18 cellular contexts compared by ENCODE assay signal in genomic region chr6:134918418-134918961, GRCh38.
"Had no signal": no experiment of that assay in that cellular context is flagged by ENCODE, and none has a peak within 500 bp of the region (broad histone marks: within the 10 kb centered on the region; RNA-seq: fewer than 3 reads in every experiment).

No MANE protein-coding gene starts in this region.

- DNase-seq: activated naive CD8-positive, alpha-beta T cell treated with anti-CD3 and anti-CD28 coated beads for 36 hours; activated T-cell treated with anti-CD3 and anti-CD28 coated beads, Interleukin-2, amount 50 U/mL, for 1 hour; effector memory CD4-positive, alpha-beta T cell; head of caudate nucleus; hypothalamus; right cardiac atrium; stimulated activated CD4-positive, alpha-beta T cell treated with anti-CD3 and anti-CD28 coated beads, Interleukin-12 subunit alpha, Interleukin-12 subunit beta, amount 100 ng/mL, for 4 hours; stimulated activated CD4-positive, alpha-beta T cell treated with anti-CD3 and anti-CD28 coated beads, Interleukin-4, amount 100 ng/mL, for 4 hours; tibial artery had no signal

- H3K27me3 Mint-ChIP-seq: activated naive CD8-positive, alpha-beta T cell treated with anti-CD3 and anti-CD28 coated beads for 36 hours; activated T-helper 17 cell treated with anti-CD3 and anti-CD28 coated beads, Interleukin-2, amount 50 U/mL, for 72 hours; natural killer cell treated with Interleukin-12 subunit alpha and Interleukin-12 subunit beta and Interleukin-15 and Interleukin-18, amount 100 ng/mL, for 72 hours; stimulated activated naive CD8-positive, alpha-beta T cell treated with anti-CD3 and anti-CD28 coated beads, Interleukin-15, Interleukin-2, amounts not matched to agents 100 ng/mL and 50 ng/mL, for 24 hours had no signal

- H3K27ac Mint-ChIP-seq: activated naive CD8-positive, alpha-beta T cell treated with anti-CD3 and anti-CD28 coated beads for 36 hours; activated T-helper 17 cell treated with anti-CD3 and anti-CD28 coated beads, Interleukin-2, amount 50 U/mL, for 72 hours; memory B cell; natural killer cell treated with Interleukin-12 subunit alpha and Interleukin-12 subunit beta and Interleukin-15 and Interleukin-18, amount 100 ng/mL, for 72 hours; stimulated activated naive CD8-positive, alpha-beta T cell treated with anti-CD3 and anti-CD28 coated beads, Interleukin-15, Interleukin-2, amounts not matched to agents 100 ng/mL and 50 ng/mL, for 24 hours had no signal

- H3K4me1 Mint-ChIP-seq: activated naive CD8-positive, alpha-beta T cell treated with anti-CD3 and anti-CD28 coated beads for 36 hours; activated T-helper 17 cell treated with anti-CD3 and anti-CD28 coated beads, Interleukin-2, amount 50 U/mL, for 72 hours; central memory CD8-positive, alpha-beta T cell; memory B cell had no signal

- ATAC-seq: activated T-helper 17 cell treated with anti-CD3 and anti-CD28 coated beads, Interleukin-2, amount 50 U/mL, for 72 hours; esophagus mucosa; gastroesophageal sphincter; natural killer cell treated with Interleukin-12 subunit alpha and Interleukin-12 subunit beta and Interleukin-15 and Interleukin-18, amount 100 ng/mL, for 72 hours had no signal

- H3K4me1 ChIP-seq: breast epithelium, gastroesophageal sphincter, tibial artery had no signal

- H3K79me2 ChIP-seq: parathyroid adenoma had no signal

- H3K36me3 ChIP-seq: breast epithelium had no signal

- H3K4me3 ChIP-seq: breast epithelium, gastroesophageal sphincter, tibial artery had no signal

- H3K27ac ChIP-seq: breast epithelium, gastroesophageal sphincter, parathyroid adenoma, tibial artery had no signal

- H3K27me3 ChIP-seq: breast epithelium, gastroesophageal sphincter, tibial artery had no signal

- H3K36me3 Mint-ChIP-seq: memory B cell; natural killer cell treated with Interleukin-12 subunit alpha and Interleukin-12 subunit beta and Interleukin-15 and Interleukin-18, amount 100 ng/mL, for 72 hours had no signal

- H3K9me3 Mint-ChIP-seq: activated T-helper 17 cell treated with anti-CD3 and anti-CD28 coated beads, Interleukin-2, amount 50 U/mL, for 72 hours; central memory CD8-positive, alpha-beta T cell; memory B cell; natural killer cell treated with Interleukin-12 subunit alpha and Interleukin-12 subunit beta and Interleukin-15 and Interleukin-18, amount 100 ng/mL, for 72 hours; stimulated activated naive CD8-positive, alpha-beta T cell treated with anti-CD3 and anti-CD28 coated beads, Interleukin-15, Interleukin-2, amounts not matched to agents 100 ng/mL and 50 ng/mL, for 24 hours had no signal

- H3K4me3 Mint-ChIP-seq: activated naive CD8-positive, alpha-beta T cell treated with anti-CD3 and anti-CD28 coated beads for 36 hours; activated T-helper 17 cell treated with anti-CD3 and anti-CD28 coated beads, Interleukin-2, amount 50 U/mL, for 72 hours; central memory CD8-positive, alpha-beta T cell; memory B cell; natural killer cell treated with Interleukin-12 subunit alpha and Interleukin-12 subunit beta and Interleukin-15 and Interleukin-18, amount 100 ng/mL, for 72 hours; stimulated activated naive CD8-positive, alpha-beta T cell treated with anti-CD3 and anti-CD28 coated beads, Interleukin-15, Interleukin-2, amounts not matched to agents 100 ng/mL and 50 ng/mL, for 24 hours had no signal

- H2AFZ ChIP-seq: parathyroid adenoma had no signal
